18 cellular contexts compared by ENCODE assay signal in the genomic region with DNA sequence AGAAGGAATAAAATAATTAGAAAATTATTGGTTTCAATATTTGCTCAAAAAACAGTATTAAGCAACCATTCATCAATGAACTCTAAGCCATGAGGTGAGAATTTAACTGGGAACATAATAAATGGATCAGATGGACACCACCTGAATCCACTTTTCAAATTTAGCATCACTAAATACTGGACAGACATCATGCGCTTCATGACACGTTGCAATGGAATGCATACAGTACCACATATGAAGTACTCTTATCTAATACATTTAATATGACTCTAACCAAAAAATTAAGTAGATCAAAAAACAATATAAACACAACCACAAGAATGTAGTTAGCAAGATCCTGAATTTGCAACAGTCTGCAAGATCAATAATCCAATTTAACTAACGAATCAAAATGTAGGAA.
"Had no signal": no experiment of that assay in that cellular context is flagged by ENCODE, and none has a peak within 500 bp of the region (broad histone marks: within the 10 kb centered on the region; RNA-seq: fewer than 3 reads in every experiment).

No MANE protein-coding gene starts in this region.

- H3K36me3 Mint-ChIP-seq: activated naive CD8-positive, alpha-beta T cell treated with anti-CD3 and anti-CD28 coated beads for 36 hours; WTC11 had no signal

- H3K9me3 Mint-ChIP-seq: activated naive CD8-positive, alpha-beta T cell treated with anti-CD3 and anti-CD28 coated beads for 36 hours; activated T-cell treated with anti-CD3 and anti-CD28 coated beads, Interleukin-2, amount 50 U/mL, for 72 hours; WTC11 had no signal

- H3K27ac ChIP-seq: gastrocnemius medialis, heart right ventricle, lower lobe of right lung, psoas muscle, spleen, stomach, testis, upper lobe of left lung had no signal

- H3K9me3 ChIP-seq: gastrocnemius medialis, lower lobe of right lung, psoas muscle, spleen, stomach, testis, upper lobe of left lung had no signal

- H3K4me1 Mint-ChIP-seq: T-helper 17 cell, WTC11 had no signal

- H3K27ac Mint-ChIP-seq: activated CD8-positive, alpha-beta T cell treated with anti-CD3 and anti-CD28 coated beads, Interleukin-2, amount 10 ng/mL, durations not matched to agents 7 days and 5 days; activated naive CD8-positive, alpha-beta T cell treated with anti-CD3 and anti-CD28 coated beads for 36 hours; activated T-cell treated with anti-CD3 and anti-CD28 coated beads, Interleukin-2, amount 50 U/mL, for 72 hours; T-helper 17 cell; WTC11 had no signal

- H3K36me3 ChIP-seq: gastrocnemius medialis, heart right ventricle, lower lobe of right lung, spleen, stomach, upper lobe of left lung had no signal

- H3K4me1 ChIP-seq: gastrocnemius medialis, psoas muscle, testis had no signal

- H3K4me3 ChIP-seq: gastrocnemius medialis, heart right ventricle, lower lobe of right lung, psoas muscle, spleen, stomach, testis, upper lobe of left lung had no signal

- DNase-seq: activated CD4-positive, alpha-beta T cell treated with anti-CD3 and anti-CD28 coated beads for 4 hours; activated CD8-positive, alpha-beta memory T cell treated with anti-CD3 and anti-CD28 coated beads, Interleukin-2, amount 50 U/mL, for 4 hours; activated CD8-positive, alpha-beta T cell treated with anti-CD3 and anti-CD28 coated beads, Interleukin-2, amount 10 ng/mL, durations not matched to agents 7 days and 5 days; activated naive CD8-positive, alpha-beta T cell treated with anti-CD3 and anti-CD28 coated beads for 36 hours; activated T-cell treated with anti-CD3 and anti-CD28 coated beads, Interleukin-2, amount 50 U/mL, for 72 hours; gastrocnemius medialis; heart right ventricle; left colon; lower lobe of right lung; midbrain; psoas muscle; spleen; stomach; T-helper 17 cell; testis; upper lobe of left lung had no signal

- FAIRE-seq: bronchial epithelial cell had no signal

- H3K27me3 Mint-ChIP-seq: activated naive CD8-positive, alpha-beta T cell treated with anti-CD3 and anti-CD28 coated beads for 36 hours; T-helper 17 cell had no signal

- H3K27me3 ChIP-seq: gastrocnemius medialis, heart right ventricle, spleen, stomach, testis, upper lobe of left lung had no signal

- H3K4me3 Mint-ChIP-seq: activated CD8-positive, alpha-beta T cell treated with anti-CD3 and anti-CD28 coated beads, Interleukin-2, amount 10 ng/mL, durations not matched to agents 7 days and 5 days; activated naive CD8-positive, alpha-beta T cell treated with anti-CD3 and anti-CD28 coated beads for 36 hours; activated T-cell treated with anti-CD3 and anti-CD28 coated beads, Interleukin-2, amount 50 U/mL, for 72 hours; T-helper 17 cell; WTC11 had no signal
